ENCODE assay signal across 8 cellular contexts in genomic region chr20:62237772-62238568, GRCh38. TPM values are rescaled to one million over a fixed set of nuclear protein-coding genes. Genes with fewer than 3 reads are reported as not detected.
DNase-seq lines count a peak whose midpoint lies in the region; ATAC-seq and TF ChIP-seq lines count a peak whose summit lies in the region.

OSBPL2 (plus strand) TSS chr20:62238521; CDS start chr20:62256185, 17,664 bp downstream.

- peak within 1 kb of the TSS; percentile 62 to 83 for H3K4me3 ChIP-seq in DND-41 (ENCODE audit: low read depth in 1 of 2, low read length in 2 of 2)
- H3K4me3 ChIP-seq in GM23338: peak within 1 kb of the TSS; percentile 83

- H3F3A ChIP-seq in GM23338 (replicated peaks; ENCODE audit: low read depth): 0 out of 2 replicates have a peak, but pooled peaks cover 3% of the 10 kb centered on the region

- peak within 1 kb of the TSS; percentile 90; the same call in 1 of the 2 replicates for H3K27ac Mint-ChIP-seq in GM23338
- H3K27ac Mint-ChIP-seq in naive thymus-derived CD8-positive, alpha-beta T cell: peak within 1 kb of the TSS; percentile 89 to 97 (median 95)

- peak; percentile 100 for DNase-seq in DND-41
- peak; percentile 98 for DNase-seq in GM23338 (ENCODE audit: low spot score)
- DNase-seq in LHCN-M2 (ENCODE audit: low read depth): peak; percentile 95
- peak; percentile 98 for DNase-seq in RPMI8226
- DNase-seq in activated T-helper 1 cell treated with anti-CD3 and anti-CD28 coated beads, Interleukin-2, amount 50 U/mL, for 16 hours (ENCODE audit: low read depth in 1 of 2, low spot score in 1 of 2): peak; percentile 99 to 100
- DNase-seq in fibroblast of gingiva (ENCODE audit: low read depth): peak; percentile 94
- peak; percentile 99 to 100 (median 100) for DNase-seq in naive thymus-derived CD8-positive, alpha-beta T cell
- peak; percentile 99 to 100 (median 100) for DNase-seq in stimulated activated naive CD4-positive, alpha-beta T cell (lab: John Stamatoyannopoulos, UW)

- no peaks in the 10 kb centered on the region for H3K27me3 ChIP-seq in DND-41 (ENCODE audit: insufficient read depth, low read length, poor library complexity)
- no peaks in the 10 kb centered on the region for H3K27me3 ChIP-seq in GM23338 (ENCODE audit: insufficient read depth)

- H3K4me1 ChIP-seq in DND-41 (ENCODE audit: insufficient read depth, low read length): peaks cover 31% of the 10 kb centered on the region
- peaks cover 9% of the 10 kb centered on the region for H3K4me1 ChIP-seq in GM23338 (ENCODE audit: insufficient read depth)

- H3K27me3 Mint-ChIP-seq in GM23338 (ENCODE audit: insufficient read depth, low read depth, poor library complexity): peaks cover 12% of the 10 kb centered on the region
- H3K27me3 Mint-ChIP-seq in naive thymus-derived CD8-positive, alpha-beta T cell: peaks cover 0 to 9% (median 4%) of the 10 kb centered on the region in 5 donors

- no peaks in the 10 kb centered on the region for H3K9me2 ChIP-seq in GM23338 (ENCODE audit: insufficient read depth)

- H2AFZ ChIP-seq in DND-41 (ENCODE audit: low read depth, low read length): peak within 1 kb of the TSS; percentile 82
- peak within 1 kb of the TSS; percentile 73 for H2AFZ ChIP-seq in GM23338

- POLR2A ChIA-PET in naive thymus-derived CD8-positive, alpha-beta T cell (lab: Charles Lee): interaction anchor here (0.9 to 1.3 kb wide), 5 partner anchors 45 to 216 kb away, joined by 3 read pairs; partner anchors contain the start of genes MTG2, PSMA7 and SS18L1

- TF ChIP-seq CTCF in DND-41 (IDR thresholded peaks at IDR 0.05; ENCODE audit: borderline replicate concordance, extremely low read depth, low read length, poor library complexity, severe bottlenecking): no peak
- TF ChIP-seq CTCF in GM23338 (conservative IDR thresholded peaks at IDR 0.05; ENCODE audit: low read depth in 2 of 2): no peak

- H3K9me3 ChIP-seq in DND-41 (ENCODE audit: insufficient read depth, low read length, severe bottlenecking): no peaks in the 10 kb centered on the region

- H4K20me1 ChIP-seq in DND-41 (ENCODE audit: insufficient read depth, low read length) (peaks cover 34% of the 10 kb centered on the region), GM23338 (replicated peaks; ENCODE audit: insufficient read depth) (peaks cover 14% of the 10 kb centered on the region)

- H3K9me3 Mint-ChIP-seq in GM23338: no peaks in the 10 kb centered on the region
- H3K9me3 Mint-ChIP-seq in naive thymus-derived CD8-positive, alpha-beta T cell: peaks cover 0 to 2% (median 0%) of the 10 kb centered on the region in 9 donors

- H3K36me3 ChIP-seq in DND-41 (ENCODE audit: insufficient read depth, low read length): peaks cover 22% of the 10 kb centered on the region; the same call in 1 of the 2 replicates
- no peaks in the 10 kb centered on the region for H3K36me3 ChIP-seq in GM23338 (ENCODE audit: insufficient read depth)

- H3K79me2 ChIP-seq in DND-41 (ENCODE audit: insufficient read depth, low read length): peaks cover 42% of the 10 kb centered on the region
- peaks cover 40% of the 10 kb centered on the region for H3K79me2 ChIP-seq in GM23338 (replicated peaks; ENCODE audit: insufficient read depth)

- peaks cover 6% of the 10 kb centered on the region; the same call in 2 of the 3 replicates for H3K4me1 Mint-ChIP-seq in GM23338
- H3K4me1 Mint-ChIP-seq in naive thymus-derived CD8-positive, alpha-beta T cell: peaks cover 15 to 46% (median 44%) of the 10 kb centered on the region in 4 donors

- peaks cover 5% of the 10 kb centered on the region; the same call in 1 of the 3 replicates for H3K36me3 Mint-ChIP-seq in GM23338 (ENCODE audit: low read depth)
- H3K36me3 Mint-ChIP-seq in naive thymus-derived CD8-positive, alpha-beta T cell: peaks cover 0 to 19% (median 0%) of the 10 kb centered on the region in 3 donors

- H3K4me3 Mint-ChIP-seq in GM23338: peak within 1 kb of the TSS; percentile 83
- peak within 1 kb of the TSS; percentile 82 to 92 (median 86) for H3K4me3 Mint-ChIP-seq in naive thymus-derived CD8-positive, alpha-beta T cell

- H3K27ac ChIP-seq in DND-41 (ENCODE audit: low read length): peak within 1 kb of the TSS; percentile 70
- H3K27ac ChIP-seq in GM23338 (ENCODE audit: low read depth): peak within 1 kb of the TSS; percentile 66; the same call in 1 of the 2 replicates

- H3K4me2 ChIP-seq in DND-41 (ENCODE audit: insufficient read depth, low read length): peak within 1 kb of the TSS; percentile 95
- H3K4me2 ChIP-seq in GM23338: peak within 1 kb of the TSS; percentile 96

- ATAC-seq in DND-41 (ENCODE audit: insufficient read depth, low read depth): peak; percentile 98
- peak; percentile 89 for ATAC-seq in GM23338
- peak; percentile 97 to 98 for ATAC-seq in naive thymus-derived CD8-positive, alpha-beta T cell

- H3K9ac ChIP-seq in DND-41 (ENCODE audit: low read depth, low read length): peak within 1 kb of the TSS; percentile 67

TF ChIP-seq in GM23338, 12 proteins besides CTCF, POLR2A, EP300 and RAD21:
- TF ChIP-seq CREB1 (CRISPR knock-in tag; IDR thresholded peaks at IDR 0.05; ENCODE audit: low read depth): peak; percentile 86
- no peak for TF ChIP-seq STAT1 (IDR thresholded peaks at IDR 0.05; ENCODE audit: unreplicated experiment)

RNA-seq across cellular contexts. Expression of gene OSBPL2, which starts in this region (rescaled TPM):
- 24.2 and 31.2 TPM in 2 replicates for total RNA-seq in GM23338 (2014; rRNA removed; shearing (Covaris generic))
- 16.6 and 19.4 TPM in 2 replicates for polyA plus RNA-seq in GM23338 (2016; fragmentation: Nextera tagmentation; extraction: Ambion mirVana)
- total RNA-seq in LHCN-M2 (2014; rRNA removed): 11.3 and 12.7 TPM in 2 replicates
- 10.4 TPM for polyA plus RNA-seq in LHCN-M2 (2012)
- total RNA-seq in naive thymus-derived CD8-positive, alpha-beta T cell: 10 to 100 TPM; 65.8 to 74.5 TPM
- polyA plus RNA-seq in naive thymus-derived CD8-positive, alpha-beta T cell: 10 to 100 TPM; 15.4 to 22.1 (median 15.9) TPM

Comparison
In these comparisons a context has a peak if more than half of its experiments do, and no peak if none do; other contexts are left out.
1. Peak in every context shown above with its lines: DNase-seq, ATAC-seq, H3K4me3 ChIP-seq and H3K27ac ChIP-seq.